Comparison of ENCODE assay signal across 25 cellular contexts in the genomic region with DNA sequence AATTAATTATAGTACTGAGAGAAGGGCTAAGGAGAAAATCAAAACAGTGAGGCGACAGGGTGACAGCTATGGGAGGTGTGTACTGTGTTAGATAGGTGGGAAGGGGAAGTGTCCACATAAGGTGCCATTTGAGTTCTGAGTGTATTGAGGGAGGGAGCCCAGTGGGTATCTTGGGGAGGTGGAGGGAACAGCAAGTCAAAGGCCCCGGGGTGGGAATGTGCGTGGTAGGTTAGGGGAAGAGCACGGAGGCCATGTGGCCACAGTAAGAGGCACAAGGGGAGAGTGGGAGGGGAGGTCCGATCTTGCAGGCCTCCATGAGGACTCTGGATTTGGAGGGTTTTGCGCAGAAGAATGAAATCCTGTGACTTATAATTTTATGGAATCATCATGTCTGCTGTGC. TPM values are rescaled to one million over a fixed set of nuclear protein-coding genes. Genes with fewer than 3 reads are reported as not detected.
"Had no signal": no experiment of that assay in that cellular context is flagged by ENCODE, and none has a peak within 500 bp of the region (broad histone marks: within the 10 kb centered on the region; RNA-seq: fewer than 3 reads in every experiment).

No MANE protein-coding gene starts in this region.

- DNase-seq: activated CD4-positive, alpha-beta T cell treated with anti-CD3 and anti-CD28 coated beads, Interleukin-2, amount 50 U/mL, for 1 hour; activated CD4-positive, CD25-positive, alpha-beta regulatory T cell treated with anti-CD3 and anti-CD28 coated beads, Interleukin-2, amount 50 U/mL, for 72 hours; activated CD8-positive, alpha-beta T cell treated with anti-CD3 and anti-CD28 coated beads, Interleukin-2, amount 10 ng/mL, durations not matched to agents 7 days and 5 days; aorta; central memory CD4-positive, alpha-beta T cell; dorsolateral prefrontal cortex; effector memory CD8-positive, alpha-beta T cell; foreskin melanocyte; glutamatergic neuron; left ventricle myocardium inferior; naive thymus-derived CD8-positive, alpha-beta T cell; nucleus accumbens; small intestine; stimulated activated CD4-positive, alpha-beta T cell treated with anti-CD3 and anti-CD28 coated beads, Interleukin-15, amount 100 ng/mL, for 24 hours; stimulated activated naive B cell treated with anti-CD40 and anti-IgM and Interleukin-4, amounts not matched to agents 10 μg/mL and 1 μg/mL and 100 μg/mL, for 72 hours; transverse colon; WERI-Rb-1 had no signal

- H3K27ac Mint-ChIP-seq: activated CD8-positive, alpha-beta T cell treated with anti-CD3 and anti-CD28 coated beads, Interleukin-2, amount 10 ng/mL, durations not matched to agents 7 days and 5 days; activated naive CD4-positive, alpha-beta T cell treated with anti-CD3 and anti-CD28 coated beads, Interleukin-2, amount 50 U/mL, for 72 hours; brain; effector memory CD8-positive, alpha-beta T cell; stimulated activated naive B cell treated with anti-CD40 and anti-IgM and Interleukin-4, amounts not matched to agents 10 μg/mL and 1 μg/mL and 100 μg/mL, for 72 hours; T-helper 2 cell treated with Interferon-gamma antibody and Interleukin-4, amounts not matched to agents 5 μg/mL and 100 μg/mL, for 36 hours had no signal

- H3K9me3 Mint-ChIP-seq: activated naive CD4-positive, alpha-beta T cell treated with anti-CD3 and anti-CD28 coated beads, Interleukin-2, amount 50 U/mL, for 72 hours; effector memory CD8-positive, alpha-beta T cell; naive thymus-derived CD8-positive, alpha-beta T cell; stimulated activated naive B cell treated with anti-CD40 and anti-IgM and Interleukin-4, amounts not matched to agents 10 μg/mL and 1 μg/mL and 100 μg/mL, for 72 hours; T-helper 2 cell treated with Interferon-gamma antibody and Interleukin-4, amounts not matched to agents 5 μg/mL and 100 μg/mL, for 36 hours had no signal

- ATAC-seq: activated CD8-positive, alpha-beta T cell treated with anti-CD3 and anti-CD28 coated beads, Interleukin-2, amount 10 ng/mL, durations not matched to agents 7 days and 5 days; activated naive CD4-positive, alpha-beta T cell treated with anti-CD3 and anti-CD28 coated beads, Interleukin-2, amount 50 U/mL, for 72 hours; effector memory CD8-positive, alpha-beta T cell; esophagus mucosa; naive thymus-derived CD8-positive, alpha-beta T cell; sciatic nerve; stimulated activated naive B cell treated with anti-CD40 and anti-IgM and Interleukin-4, amounts not matched to agents 10 μg/mL and 1 μg/mL and 100 μg/mL, for 72 hours had no signal

- H3K36me3 Mint-ChIP-seq: activated naive CD4-positive, alpha-beta T cell treated with anti-CD3 and anti-CD28 coated beads, Interleukin-2, amount 50 U/mL, for 72 hours; brain; naive thymus-derived CD8-positive, alpha-beta T cell; stimulated activated naive B cell treated with anti-CD40 and anti-IgM and Interleukin-4, amounts not matched to agents 10 μg/mL and 1 μg/mL and 100 μg/mL, for 72 hours had no signal

- H3K4me3 Mint-ChIP-seq: activated CD8-positive, alpha-beta T cell treated with anti-CD3 and anti-CD28 coated beads, Interleukin-2, amount 10 ng/mL, durations not matched to agents 7 days and 5 days; effector memory CD8-positive, alpha-beta T cell; stimulated activated naive B cell treated with anti-CD40 and anti-IgM and Interleukin-4, amounts not matched to agents 10 μg/mL and 1 μg/mL and 100 μg/mL, for 72 hours had no signal

- H3K36me3 ChIP-seq: left ventricle myocardium inferior, transverse colon, vagina, WERI-Rb-1 had no signal

- H3K27me3 ChIP-seq: dorsolateral prefrontal cortex, hepatocyte, transverse colon, vagina had no signal

- H3K27ac ChIP-seq: dorsolateral prefrontal cortex, hepatocyte, left ventricle myocardium inferior, transverse colon, vagina, WERI-Rb-1 had no signal

- H3K9me3 ChIP-seq: left ventricle myocardium inferior, transverse colon, vagina had no signal

- H3K4me3 ChIP-seq: dorsolateral prefrontal cortex, hepatocyte, left ventricle myocardium inferior, transverse colon, vagina had no signal

RNA-seq across cellular contexts. Expression of a gene that starts 22.0 kb away (rescaled TPM):
- total RNA-seq: endothelial cell of umbilical vein; left ventricle myocardium inferior; naive thymus-derived CD8-positive, alpha-beta T cell had no signal
